In genomic region chr17:50662632-50663225, GRCh38 we compare ENCODE assay signal across 14 cellular contexts. TPM values are rescaled to one million over a fixed set of nuclear protein-coding genes. Genes with fewer than 3 reads are reported as not detected.
A peak's percentile ranks its signal among the peaks of the same experiment; 100 is the strongest.
DNase-seq lines count a peak whose midpoint lies in the region; ATAC-seq and TF ChIP-seq lines count a peak whose summit lies in the region.
"Had no signal": no experiment of that assay in that cellular context is flagged by ENCODE, and none has a peak within 500 bp of the region (broad histone marks: within the 10 kb centered on the region; RNA-seq: fewer than 3 reads in every experiment).

No MANE protein-coding gene starts in this region.

- no peaks in the 10 kb centered on the region for H4K20me1 ChIP-seq in mammary epithelial cell (ENCODE audit: insufficient read depth, low read length)

- H3K27ac ChIP-seq in mammary epithelial cell (ENCODE audit: insufficient read depth, low read depth, low read length) (no peak overlapping the region), right lobe of liver (peak overlapping the region in 2 of 3 donors; percentile 40 to 80)

- H3K4me1 ChIP-seq in mammary epithelial cell (ENCODE audit: insufficient read depth, low read length) (peaks cover 35% of the 10 kb centered on the region), right lobe of liver (peaks cover 0 to 69% (median 42%) of the 10 kb centered on the region in 4 donors)

- H3K27me3 Mint-ChIP-seq in MCF 10A (ENCODE audit: insufficient read depth, unreplicated experiment), result no peaks in the 10 kb centered on the region
- no peaks in the 10 kb centered on the region for H3K27me3 Mint-ChIP-seq in activated T-helper 17 cell treated with anti-CD3 and anti-CD28 coated beads, Interleukin-2, amount 50 U/mL, for 72 hours

- DNase-seq in MCF 10A (ENCODE audit: unreplicated experiment) (no peak), mammary epithelial cell (no peak), right lobe of liver (no peak), SIG-M5 (lab: John Stamatoyannopoulos, UW) (no peak), epidermal melanocyte (ENCODE audit: insufficient read length, low spot score) (no peak)
- DNase-seq in NK-92 treated with Interleukin-12 subunit alpha and Interleukin-12 subunit beta, amount 100 ng/mL, for 24 hours (lab: John Stamatoyannopoulos, UW), result no peak
- DNase-seq: activated CD4-positive, alpha-beta T cell treated with anti-CD3 and anti-CD28 coated beads for 48 hours; naive thymus-derived CD4-positive, alpha-beta T cell; NCI-H1694; stimulated activated naive CD4-positive, alpha-beta T cell had no signal

- CTCF ChIA-PET in MCF 10A (lab: Yijun Ruan, JAX) (interaction anchor here (0.6 to 2.9 kb wide), 7 partner anchors 8 to 32 kb away, joined by 3 to 16 read pairs (median 6); no protein-coding TSS in a partner anchor), mammary epithelial cell (lab: Charles Lee; ENCODE audit: low non-redundant PET) (interaction anchor here (0.6 kb wide), 2 partner anchors 33 to 38 kb away, joined by 3 to 13 read pairs; no protein-coding TSS in a partner anchor)

- ATAC-seq in activated T-helper 17 cell treated with anti-CD3 and anti-CD28 coated beads, Interleukin-2, amount 50 U/mL, for 72 hours (replicated peaks), result no peak
- ATAC-seq in right lobe of liver (no peak), HG02571 (IDR thresholded peaks at IDR 0.05; ENCODE audit: unreplicated experiment) (no peak)

- BruUV-seq in MCF 10A (replicated peaks; lab: Mats Ljungman, UMichigan), result no TSS peak
- no TSS peak for BruUV-seq in mammary epithelial cell (replicated peaks; lab: Mats Ljungman, UMichigan)

- H3K4me1 Mint-ChIP-seq in MCF 10A (ENCODE audit: insufficient read depth, unreplicated experiment), result peaks cover 52% of the 10 kb centered on the region
- H3K4me1 Mint-ChIP-seq in activated T-helper 17 cell treated with anti-CD3 and anti-CD28 coated beads, Interleukin-2, amount 50 U/mL, for 72 hours, result peaks cover 14% of the 10 kb centered on the region

- H3K4me2 ChIP-seq in mammary epithelial cell (ENCODE audit: insufficient read depth, low read depth, low read length), result no peak overlapping the region

- WGBS in mammary epithelial cell (ENCODE audit: low coverage, missing lambda C conversion rate), result over 99% methylated on average over 9 of the region's 9 CpGs
- 98% methylated on average over 6 of the region's 9 CpGs for WGBS in right lobe of liver (ENCODE audit: insufficient coverage, low coverage, low lambda C conversion rate, missing lambda C conversion rate)

- no peak for TF ChIP-seq POLR2A in right lobe of liver (IDR thresholded peaks at IDR 0.05)

- POLR2A ChIA-PET in MCF 10A (lab: Yijun Ruan, JAX), result interaction anchor here (0.7 to 5.5 kb wide), 10 partner anchors 8 to 175 kb away, joined by 3 to 96 read pairs (median 5); partner anchors contain the start of gene ANKRD40

- H3K9me3 ChIP-seq in mammary epithelial cell (replicated peaks; ENCODE audit: insufficient read depth, low read length) (no peaks in the 10 kb centered on the region), right lobe of liver (no peaks in the 10 kb centered on the region)
- H3K9me3 ChIP-seq: gastrocnemius medialis had no signal

- H3K36me3 Mint-ChIP-seq in MCF 10A (ENCODE audit: insufficient read depth, unreplicated experiment), result peaks cover 28% of the 10 kb centered on the region
- no peaks in the 10 kb centered on the region for H3K36me3 Mint-ChIP-seq in activated T-helper 17 cell treated with anti-CD3 and anti-CD28 coated beads, Interleukin-2, amount 50 U/mL, for 72 hours (ENCODE audit: low read depth)

- no peak overlapping the region for H3K9ac ChIP-seq in mammary epithelial cell (ENCODE audit: insufficient read depth, low read length)

- no peaks in the 10 kb centered on the region for H3K27me3 ChIP-seq in mammary epithelial cell (ENCODE audit: insufficient read depth, low read length)
- no peaks in the 10 kb centered on the region for H3K27me3 ChIP-seq in right lobe of liver
- H3K27me3 ChIP-seq: gastrocnemius medialis had no signal

- no peaks in the 10 kb centered on the region for H3K79me2 ChIP-seq in mammary epithelial cell (ENCODE audit: insufficient read depth, low read length)

- peak overlapping the region; percentile 77 for H3K27ac Mint-ChIP-seq in MCF 10A (ENCODE audit: low read depth, unreplicated experiment)
- H3K27ac Mint-ChIP-seq in activated T-helper 17 cell treated with anti-CD3 and anti-CD28 coated beads, Interleukin-2, amount 50 U/mL, for 72 hours, result peak overlapping the region; percentile 91

- no peak overlapping the region for H3K4me3 Mint-ChIP-seq in MCF 10A (ENCODE audit: unreplicated experiment)
- no peak overlapping the region for H3K4me3 Mint-ChIP-seq in activated T-helper 17 cell treated with anti-CD3 and anti-CD28 coated beads, Interleukin-2, amount 50 U/mL, for 72 hours

- intact Hi-C loops in MCF 10A (cut with micrococcal nuclease) (loop anchor here (1.0 kb wide), 1 partner anchor 23 kb away; no protein-coding TSS in a partner anchor), mammary epithelial cell (cut with micrococcal nuclease) (no loop called here), right lobe of liver (cut with DNase I) (no loop called here)

- H3K36me3 ChIP-seq in mammary epithelial cell (ENCODE audit: insufficient read depth, low read length) (peaks cover 5% of the 10 kb centered on the region), right lobe of liver (peaks cover 0 to under 1% (median 0%) of the 10 kb centered on the region in 4 donors)
- H3K36me3 ChIP-seq: gastrocnemius medialis had no signal

- dilution Hi-C loops in mammary epithelial cell (cut with HindIII; ENCODE audit: low sequenced_read_pairs), result no loop called here

- H3K4me3 ChIP-seq in mammary epithelial cell (replicated peaks in 1 of 3; ENCODE audit: insufficient read depth in 1 of 3, low read depth in 2 of 3, low read length in 3 of 3), result no peak overlapping the region
- no peak overlapping the region for H3K4me3 ChIP-seq in right lobe of liver
- H3K4me3 ChIP-seq: gastrocnemius medialis, GM12878 had no signal

- no peak for TF ChIP-seq CTCF in MCF 10A (IDR thresholded peaks at IDR 0.05; ENCODE audit: unreplicated experiment)
- TF ChIP-seq CTCF in mammary epithelial cell (conservative IDR thresholded peaks at IDR 0.05 in 1 of 2, IDR thresholded peaks at IDR 0.05 in 1 of 2; ENCODE audit: extremely low read depth in 1 of 2, insufficient read depth in 1 of 2, low read depth in 1 of 2, low read length in 2 of 2), result no peak
- no peak for TF ChIP-seq CTCF in right lobe of liver (IDR thresholded peaks at IDR 0.05)

- H2AFZ ChIP-seq in mammary epithelial cell (ENCODE audit: low read depth, low read length), result no peak overlapping the region

- in situ Hi-C loops in mammary epithelial cell (cut with MboI; ENCODE audit: low sequenced_read_pairs in 2 of 2), result no loop called here

- H3K9me3 Mint-ChIP-seq in MCF 10A (ENCODE audit: unreplicated experiment), result no peaks in the 10 kb centered on the region
- no peaks in the 10 kb centered on the region for H3K9me3 Mint-ChIP-seq in activated T-helper 17 cell treated with anti-CD3 and anti-CD28 coated beads, Interleukin-2, amount 50 U/mL, for 72 hours

RNA-seq across cellular contexts. Expression of gene ABCC3, which starts 28.0 kb away (rescaled TPM):
- total RNA-seq in MCF 10A (2022) (209 and 293 TPM in 2 replicates), mammary epithelial cell (100 to 1,000 TPM in 1 of 2 donors, 10 to 100 TPM in 1; 80.7 to 113 TPM), right lobe of liver (100 to 1,000 TPM; 146 to 286 (median 178) TPM)
- polyA plus RNA-seq in mammary epithelial cell, result 49.6 TPM
- 62.4 TPM for polyA minus RNA-seq in mammary epithelial cell
- under 1 TPM in 1 of 2 donors, not detected in 1; 0.40 TPM for total RNA-seq in activated T-helper 17 cell treated with anti-CD3 and anti-CD28 coated beads, Interleukin-2, amount 50 U/mL, for 72 hours
- polyA plus RNA-seq: naive thymus-derived CD4-positive, alpha-beta T cell had no signal

RNA-seq across cellular contexts. Expression of gene ANKRD40, which starts 45.0 kb away (rescaled TPM):
- total RNA-seq in MCF 10A (2022), result 42.2 and 46.4 TPM in 2 replicates
- 10 to 100 TPM; 36.3 to 38.5 TPM for total RNA-seq in mammary epithelial cell
- 28.3 TPM for polyA plus RNA-seq in mammary epithelial cell
- polyA minus RNA-seq in mammary epithelial cell, result 30.4 TPM
- 10 to 100 TPM; 13.0 to 29.9 TPM for total RNA-seq in activated T-helper 17 cell treated with anti-CD3 and anti-CD28 coated beads, Interleukin-2, amount 50 U/mL, for 72 hours
- 10 to 100 TPM; 13.9 to 17.4 (median 15.1) TPM for total RNA-seq in right lobe of liver

RNA-seq across cellular contexts. Expression of gene LUC7L3, which starts 56.7 kb away (rescaled TPM):
- total RNA-seq in MCF 10A (2022) (99.4 and 108 TPM in 2 replicates), mammary epithelial cell (10 to 100 TPM; 13.5 to 83.9 TPM), right lobe of liver (10 to 100 TPM; 15.4 to 50.5 (median 31.0) TPM)
- 54.1 TPM for polyA plus RNA-seq in mammary epithelial cell
- 21.9 TPM for polyA minus RNA-seq in mammary epithelial cell
- total RNA-seq in activated T-helper 17 cell treated with anti-CD3 and anti-CD28 coated beads, Interleukin-2, amount 50 U/mL, for 72 hours, result 100 to 1,000 TPM; 113 to 142 TPM

Comparison
In these comparisons a context has a peak if more than half of its experiments do, and no peak if none do; other contexts are left out.
1. RNA of gene ABCC3, which starts 28.0 kb away (total RNA-seq): 209 to 293 TPM in MCF 10A, 146 to 286 TPM in right lobe of liver and 80.7 to 113 TPM in mammary epithelial cell; 0.40 TPM in activated T-helper 17 cell treated with anti-CD3 and anti-CD28 coated beads, Interleukin-2, amount 50 U/mL, for 72 hours; every median in the first group is over 10 times any median in the second.